8 cellular contexts compared by ENCODE assay signal in the genomic region with DNA sequence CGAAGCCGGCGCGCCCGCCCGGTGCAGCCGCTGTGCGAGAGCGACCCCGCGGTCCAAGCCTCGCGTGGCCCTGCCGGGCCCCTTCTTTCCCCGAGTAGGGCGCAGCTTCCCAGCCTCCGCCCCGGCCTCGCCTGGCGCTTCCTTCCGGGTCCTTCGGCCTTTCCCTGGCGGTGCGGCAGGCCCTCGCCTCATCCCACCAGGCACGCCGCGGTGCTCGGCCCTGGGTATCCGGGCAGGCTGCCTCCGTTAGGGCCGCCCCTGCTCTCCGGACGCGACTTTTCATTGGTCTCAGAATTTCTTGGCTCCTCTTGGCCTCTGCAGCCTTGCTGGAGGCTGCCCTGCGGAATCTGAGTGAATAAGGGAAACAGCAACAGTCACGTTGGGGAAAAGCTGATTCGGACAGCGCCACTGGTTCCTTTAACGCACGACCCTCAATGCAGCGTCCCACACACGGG. TPM values are rescaled to one million over a fixed set of nuclear protein-coding genes. Genes with fewer than 3 reads are reported as not detected.
A peak's percentile ranks its signal among the peaks of the same experiment; 100 is the strongest.
DNase-seq lines count a peak whose midpoint lies in the region; ATAC-seq, FAIRE-seq and TF ChIP-seq lines count a peak whose summit lies in the region.

No MANE protein-coding gene starts in this region.

- H3K9me3 ChIP-seq in RWPE2 (ENCODE audit: severe bottlenecking) (no peaks in the 10 kb centered on the region), GM12878 (replicated peaks; ENCODE audit: control insufficient read depth, insufficient read depth, low read length) (no peaks in the 10 kb centered on the region), iPS DF 6.9 (ENCODE audit: control insufficient read depth, insufficient read depth, low read length) (no peaks in the 10 kb centered on the region)

- ATAC-seq in GM19395 (IDR thresholded peaks at IDR 0.05; ENCODE audit: unreplicated experiment) (peak; percentile 40), HG03457 (IDR thresholded peaks at IDR 0.05; ENCODE audit: unreplicated experiment) (peak; percentile 20), RWPE2 (ENCODE audit: low read depth) (peak; percentile 34), GM12878 (peak; percentile 56)

- SMC1A ChIA-PET in GM12878 (lab: Charles Lee; ENCODE audit: uncharacterized antibody, unreplicated experiment): interaction anchor here (0.8 to 2.5 kb wide), 10 partner anchors 58 to 216 kb away, joined by 3 to 15 read pairs (median 5); partner anchors contain the start of gene MAEA

- H3K79me2 ChIP-seq in GM12878 (ENCODE audit: control insufficient read depth, insufficient read depth, low read length): peaks cover 16% of the 10 kb centered on the region

- H2AFZ ChIP-seq in GM12878 (ENCODE audit: control insufficient read depth, low read depth, low read length): peak overlapping the region; percentile 61

- peaks cover 9% of the 10 kb centered on the region for H3K36me3 ChIP-seq in RWPE2 (ENCODE audit: low read depth)
- no peaks in the 10 kb centered on the region; a peak in 2 of 4 replicates for H3K36me3 ChIP-seq in GM12878 (ENCODE audit: control insufficient read depth in 2 of 2, insufficient read depth in 2 of 2, low read length in 1 of 2)
- H3K36me3 ChIP-seq in iPS DF 6.9 (ENCODE audit: control insufficient read depth, insufficient read depth, low read length): peaks cover 9% of the 10 kb centered on the region

- FAIRE-seq in GM12878 (lab: Jason Lieb, UNC): no peak

- no peak for TF ChIP-seq EP300 in GM12878 (IDR thresholded peaks at IDR 0.05; ENCODE audit: borderline replicate concordance in 1 of 2, control insufficient read depth in 1 of 2, low read depth in 2 of 2, low read length in 2 of 2)

- H4K20me1 ChIP-seq in GM12878 (ENCODE audit: control insufficient read depth, insufficient read depth): no peaks in the 10 kb centered on the region

- intact Hi-C loops in GM12878 (cut with micrococcal nuclease; ENCODE audit: unreplicated experiment): loop anchor here (1.0 to 5.0 kb wide), 6 partner anchors 60 to 425 kb away; partner anchors contain the start of gene MAEA

- RAD21 ChIA-PET in GM12878 (lab: Charles Lee; ENCODE audit: unreplicated experiment): interaction anchor here (0.5 to 3.9 kb wide), 13 partner anchors 47 to 415 kb away, joined by 3 to 29 read pairs (median 6); partner anchors contain the start of genes CTBP1, GAK, MAEA and TMEM175

- TF ChIP-seq RAD21 in GM12878 (IDR thresholded peaks at IDR 0.05; ENCODE audit: insufficient read depth, low read depth, low read length): no peak

- POLR2A ChIA-PET in GM12878 (lab: Charles Lee): interaction anchor here (0.6 to 4.0 kb wide), 10 partner anchors 55 to 337 kb away, joined by 3 to 42 read pairs (median 3); partner anchors contain the start of genes CTBP1 and MAEA

- H3K4me3 ChIP-seq in RWPE2 (ENCODE audit: severe bottlenecking) (peak overlapping the region; percentile 82), GM12878 (peak overlapping the region; percentile 80), iPS DF 6.9 (ENCODE audit: low read length) (peak overlapping the region; percentile 72), retinal pigment epithelial cell (ENCODE audit: low read length) (peak overlapping the region; percentile 56)

- TF ChIP-seq POLR2A in GM12878 (IDR thresholded peaks at IDR 0.05; ENCODE audit: low read depth, low read length): peak; percentile 78

- H3K9ac ChIP-seq in GM12878 (ENCODE audit: control insufficient read depth, insufficient read depth, low read length): peak overlapping the region; percentile 91

- peak overlapping the region; percentile 88 for H3K4me2 ChIP-seq in GM12878 (ENCODE audit: control insufficient read depth, insufficient read depth)

- H3K27me3 ChIP-seq in RWPE2 (ENCODE audit: insufficient read depth, poor library complexity, severe bottlenecking) (no peaks in the 10 kb centered on the region), GM12878 (replicated peaks in 1 of 2; ENCODE audit: control insufficient read depth in 2 of 2, insufficient read depth in 2 of 2, low read length in 1 of 2) (no peaks in the 10 kb centered on the region), iPS DF 6.9 (ENCODE audit: control insufficient read depth, insufficient read depth, low read length) (no peaks in the 10 kb centered on the region)

- TF ChIP-seq CTCF in RWPE2 (IDR thresholded peaks at IDR 0.05; ENCODE audit: poor library complexity, severe bottlenecking) (no peak), GM12878 (IDR thresholded peaks at IDR 0.05 in 2 of 3, conservative IDR thresholded peaks at IDR 0.05 in 1 of 3; ENCODE audit: control insufficient read depth in 2 of 3, extremely low read depth in 1 of 3, insufficient read depth in 1 of 3, low read depth in 3 of 3, low read length in 3 of 3) (no peak), retinal pigment epithelial cell (conservative IDR thresholded peaks at IDR 0.05; ENCODE audit: low read depth, low read length) (no peak)

- CTCF ChIA-PET in GM12878 (lab: Yijun Ruan, JAX): interaction anchor here (1.3 to 5.3 kb wide), 9 partner anchors 8 to 216 kb away, joined by 3 to 48 read pairs (median 9); partner anchors contain the start of gene CTBP1

- under 1% methylated on average over 43 of the region's 43 CpGs for WGBS in GM12878 (ENCODE audit: insufficient coverage, insufficient replicate concordance, low lambda C conversion rate, missing lambda C conversion rate)
- WGBS in iPS DF 6.9 (ENCODE audit: insufficient coverage, insufficient read length): no CpG with 5 or more reads among the region's 43 CpGs

- in situ Hi-C loops in GM12878 (cut with MboI): loop anchor here (5.0 kb wide), 1 partner anchor 55 kb away; no protein-coding TSS in a partner anchor

- H3K4me1 ChIP-seq in RWPE2 (ENCODE audit: insufficient read depth, poor library complexity, severe bottlenecking) (no peaks in the 10 kb centered on the region), GM12878 (ENCODE audit: control insufficient read depth, insufficient read depth, low read length) (peaks cover 10% of the 10 kb centered on the region), iPS DF 6.9 (ENCODE audit: control insufficient read depth, insufficient read depth, low read length) (no peaks in the 10 kb centered on the region; the same call in 1 of the 2 replicates)

- DNase-seq in DMS53 (lab: John Stamatoyannopoulos, UW) (peak; percentile 91), RWPE2 (ENCODE audit: low spot score) (no peak), GM12878 (ENCODE audit: low read depth, low spot score) (no peak), iPS DF 6.9 (ENCODE audit: low read depth, low spot score) (no peak), retinal pigment epithelial cell (ENCODE audit: low read depth) (peak; percentile 62), NCI-H2107 treated with DMSO at 0.1 percent for 48 hours (lab: John Stamatoyannopoulos, UW; ENCODE audit: unreplicated experiment) (no peak)

- BruUV-seq in GM12878 (replicated peaks; lab: Mats Ljungman, UMichigan): no TSS peak

- H3K27ac ChIP-seq in RWPE2 (ENCODE audit: poor library complexity, severe bottlenecking) (peak overlapping the region; percentile 87), GM12878 (ENCODE audit: control insufficient read depth, insufficient read depth) (peak overlapping the region; percentile 88), iPS DF 6.9 (ENCODE audit: low read length) (no peak overlapping the region)

RNA-seq across cellular contexts. Expression of gene UVSSA, which starts 0.4 kb away (rescaled TPM):
- total RNA-seq in GM12878 (2013; cell fraction: nucleolus; rRNA removed): 61.4 and 76.6 TPM in 2 replicates
- total RNA-seq in GM12878 (2014; rRNA removed) (5.1 and 5.3 TPM in 2 replicates), GM12878 (2014; rRNA removed; fragmentation: Illumina TruSeq; extraction: Trizol) (2.6 and 3.1 TPM in 2 replicates), GM12878 (2021) (14.2 and 16.8 TPM in 2 replicates)
- 4.5 TPM for polyA plus RNA-seq in GM12878 (2011; ENCODE audit: low read depth)
- polyA plus RNA-seq in GM12878 (2011; rRNA removed) (3.2 and 3.7 TPM in 2 replicates), GM12878 (2014; fragmentation: Illumina TruSeq; extraction: Trizol) (2.7 and 3.6 TPM in 2 replicates), GM12878 (2014; fragmentation: Nextera tagmentation; extraction: Ambion mirVana) (under 1 TPM; 0.34 to 0.82 TPM), GM12878 (2014; rRNA removed) (8.5 and 11.7 TPM in 2 replicates), GM12878 (2016; fragmentation: Nextera tagmentation; extraction: Ambion mirVana) (1 to 10 TPM; 3.4 to 3.6 TPM)
- 3.4 and 4.5 TPM in 2 replicates for polyA plus RNA-seq in GM12878 (2011; cell fraction: cytosol; rRNA removed)
- 51.4 and 66.4 TPM in 2 replicates for polyA plus RNA-seq in GM12878 (2011; cell fraction: nucleus; rRNA removed)
- 8.3 and 8.5 TPM in 2 replicates for polyA plus RNA-seq in GM12878 (2012)
- polyA minus RNA-seq in GM12878 (2011; rRNA and poly(A)+ RNA removed): 2.9 and 4.9 TPM in 2 replicates
- polyA minus RNA-seq in GM12878 (2011; cell fraction: cytosol; rRNA and poly(A)+ RNA removed): 1.5 and 3.3 TPM in 2 replicates
- polyA minus RNA-seq in GM12878 (2011; cell fraction: nucleus; rRNA and poly(A)+ RNA removed): 9.3 and 15.8 TPM in 2 replicates

RNA-seq across cellular contexts. Expression of gene MAEA, which starts 57.7 kb away (rescaled TPM):
- 57.4 and 73.6 TPM in 2 replicates for total RNA-seq in GM12878 (2013; cell fraction: nucleolus; rRNA removed)
- total RNA-seq in GM12878 (2014; rRNA removed): 47.1 and 52.1 TPM in 2 replicates
- total RNA-seq in GM12878 (2014; rRNA removed; fragmentation: Illumina TruSeq; extraction: Trizol): 19.2 and 23.9 TPM in 2 replicates
- 61.7 and 63.1 TPM in 2 replicates for total RNA-seq in GM12878 (2021)
- 13.5 TPM for polyA plus RNA-seq in GM12878 (2011; ENCODE audit: low read depth)
- 35.0 and 57.0 TPM in 2 replicates for polyA plus RNA-seq in GM12878 (2011; rRNA removed)
- 70.9 and 100 TPM in 2 replicates for polyA plus RNA-seq in GM12878 (2011; cell fraction: cytosol; rRNA removed)
- 236 and 285 TPM in 2 replicates for polyA plus RNA-seq in GM12878 (2011; cell fraction: nucleus; rRNA removed)
- polyA plus RNA-seq in GM12878 (2012): 33.4 and 36.2 TPM in 2 replicates
- polyA plus RNA-seq in GM12878 (2014; fragmentation: Illumina TruSeq; extraction: Trizol): 8.8 and 21.4 TPM in 2 replicates
- polyA plus RNA-seq in GM12878 (2014; fragmentation: Nextera tagmentation; extraction: Ambion mirVana): 1 to 10 TPM; 3.6 to 7.5 TPM
- polyA plus RNA-seq in GM12878 (2014; rRNA removed): 63.7 and 67.3 TPM in 2 replicates
- 10 to 100 TPM; 63.6 to 67.1 TPM for polyA plus RNA-seq in GM12878 (2016; fragmentation: Nextera tagmentation; extraction: Ambion mirVana)
- 27.7 and 52.1 TPM in 2 replicates for polyA minus RNA-seq in GM12878 (2011; rRNA and poly(A)+ RNA removed)
- polyA minus RNA-seq in GM12878 (2011; cell fraction: cytosol; rRNA and poly(A)+ RNA removed): 26.6 and 31.9 TPM in 2 replicates
- 42.7 and 54.5 TPM in 2 replicates for polyA minus RNA-seq in GM12878 (2011; cell fraction: nucleus; rRNA and poly(A)+ RNA removed)

RNA-seq across cellular contexts. Expression of gene NKX1-1, which starts 58.8 kb away (rescaled TPM):
- not detected in 2 replicates for total RNA-seq in GM12878 (2013; cell fraction: nucleolus; rRNA removed)
- not detected in 2 replicates for total RNA-seq in GM12878 (2014; rRNA removed)
- total RNA-seq in GM12878 (2014; rRNA removed; fragmentation: Illumina TruSeq; extraction: Trizol): not detected in 2 replicates
- not detected in 2 replicates for total RNA-seq in GM12878 (2021)
- not detected for polyA plus RNA-seq in GM12878 (2011; ENCODE audit: low read depth)
- not detected in 2 replicates for polyA plus RNA-seq in GM12878 (2011; rRNA removed)
- polyA plus RNA-seq in GM12878 (2011; cell fraction: cytosol; rRNA removed): not detected in 2 replicates
- polyA plus RNA-seq in GM12878 (2011; cell fraction: nucleus; rRNA removed): not detected in 2 replicates
- not detected in 2 replicates for polyA plus RNA-seq in GM12878 (2012)
- not detected in 2 replicates for polyA plus RNA-seq in GM12878 (2014; fragmentation: Illumina TruSeq; extraction: Trizol)
- not detected for polyA plus RNA-seq in GM12878 (2014; fragmentation: Nextera tagmentation; extraction: Ambion mirVana)
- not detected in 2 replicates for polyA plus RNA-seq in GM12878 (2014; rRNA removed)
- not detected for polyA plus RNA-seq in GM12878 (2016; fragmentation: Nextera tagmentation; extraction: Ambion mirVana)
- polyA minus RNA-seq in GM12878 (2011; rRNA and poly(A)+ RNA removed): not detected in 2 replicates
- polyA minus RNA-seq in GM12878 (2011; cell fraction: cytosol; rRNA and poly(A)+ RNA removed): not detected in 2 replicates
- polyA minus RNA-seq in GM12878 (2011; cell fraction: nucleus; rRNA and poly(A)+ RNA removed): not detected in 2 replicates

Comparison
In these comparisons a context has a peak if more than half of its experiments do, and no peak if none do; other contexts are left out.
1. DNase-seq: peak in DMS53 (single experiment) and retinal pigment epithelial cell (single experiment); none in RWPE2 (single experiment), GM12878 (single experiment), iPS DF 6.9 (single experiment) and NCI-H2107 treated with DMSO at 0.1 percent for 48 hours (single experiment).
2. Peak in every context shown above with its lines, with median percentiles within 50 percentile points of each other: ATAC-seq and H3K4me3 ChIP-seq.